1 cellular context compared by ENCODE assay signal in the genomic region with DNA sequence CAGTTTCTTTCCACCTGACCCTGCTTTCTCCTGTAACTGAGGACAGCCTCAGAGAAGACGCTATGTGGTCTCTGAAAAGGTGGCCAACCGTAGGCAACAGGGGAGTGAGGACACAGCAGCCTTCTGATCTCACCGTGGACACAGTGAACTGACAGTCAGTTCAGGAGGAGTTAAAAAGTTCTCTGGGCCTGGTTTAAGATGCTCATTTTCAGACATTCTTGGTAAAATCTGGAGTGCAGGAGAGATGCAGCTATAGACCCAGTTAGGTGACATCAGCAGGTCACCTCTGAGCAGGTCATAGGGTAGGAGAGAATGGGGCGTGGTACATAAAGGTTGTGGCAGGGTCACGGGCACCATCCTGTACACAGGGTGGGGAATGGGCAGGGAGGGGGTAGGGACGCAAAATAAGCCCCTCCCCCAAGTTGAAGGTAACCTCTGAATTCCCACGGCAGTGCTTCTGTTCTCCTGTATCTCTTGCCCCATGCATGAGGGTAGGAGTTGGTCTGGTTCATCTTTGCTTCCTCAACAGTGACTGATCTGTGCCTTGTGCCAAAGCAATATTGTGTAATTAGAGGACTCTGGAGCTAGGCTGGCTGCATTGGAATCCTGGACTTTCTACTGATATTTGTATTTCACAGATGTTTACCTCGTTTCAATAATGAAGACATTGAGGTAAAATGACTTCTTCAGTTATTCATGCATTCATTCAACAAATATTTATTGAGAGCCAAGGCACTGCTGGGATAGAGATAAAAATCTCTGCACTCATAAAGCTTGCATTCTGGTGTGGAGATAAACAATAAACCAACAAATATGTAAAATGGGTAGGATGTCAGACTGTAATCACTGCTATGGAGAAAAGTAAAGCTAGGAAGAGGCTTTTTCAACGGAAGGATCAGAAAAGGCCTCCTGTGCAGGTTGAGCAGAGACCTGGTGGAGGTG.
TF ChIP-seq lines count a peak whose summit lies in the region.

No MANE protein-coding gene starts in this region.

TF ChIP-seq in HepG2, 621 proteins besides CTCF, POLR2A, EP300 and RAD21 (continued from another document and continues in another):
- TF ChIP-seq ZSCAN5A (CRISPR knock-in tag; IDR thresholded peaks at IDR 0.05; ENCODE audit: borderline replicate concordance), result peak; percentile 65; the same call in 1 of the 2 replicates
- no peak for TF ChIP-seq HNRNPL (IDR thresholded peaks at IDR 0.05; ENCODE audit: low read depth, low read length)
- no peak; a peak in 1 of 4 replicates for TF ChIP-seq HMGXB4 (CRISPR knock-in tag; IDR thresholded peaks at IDR 0.05; ENCODE audit: borderline replicate concordance in 1 of 2, low read depth in 1 of 2)
- TF ChIP-seq, protein P1, sequence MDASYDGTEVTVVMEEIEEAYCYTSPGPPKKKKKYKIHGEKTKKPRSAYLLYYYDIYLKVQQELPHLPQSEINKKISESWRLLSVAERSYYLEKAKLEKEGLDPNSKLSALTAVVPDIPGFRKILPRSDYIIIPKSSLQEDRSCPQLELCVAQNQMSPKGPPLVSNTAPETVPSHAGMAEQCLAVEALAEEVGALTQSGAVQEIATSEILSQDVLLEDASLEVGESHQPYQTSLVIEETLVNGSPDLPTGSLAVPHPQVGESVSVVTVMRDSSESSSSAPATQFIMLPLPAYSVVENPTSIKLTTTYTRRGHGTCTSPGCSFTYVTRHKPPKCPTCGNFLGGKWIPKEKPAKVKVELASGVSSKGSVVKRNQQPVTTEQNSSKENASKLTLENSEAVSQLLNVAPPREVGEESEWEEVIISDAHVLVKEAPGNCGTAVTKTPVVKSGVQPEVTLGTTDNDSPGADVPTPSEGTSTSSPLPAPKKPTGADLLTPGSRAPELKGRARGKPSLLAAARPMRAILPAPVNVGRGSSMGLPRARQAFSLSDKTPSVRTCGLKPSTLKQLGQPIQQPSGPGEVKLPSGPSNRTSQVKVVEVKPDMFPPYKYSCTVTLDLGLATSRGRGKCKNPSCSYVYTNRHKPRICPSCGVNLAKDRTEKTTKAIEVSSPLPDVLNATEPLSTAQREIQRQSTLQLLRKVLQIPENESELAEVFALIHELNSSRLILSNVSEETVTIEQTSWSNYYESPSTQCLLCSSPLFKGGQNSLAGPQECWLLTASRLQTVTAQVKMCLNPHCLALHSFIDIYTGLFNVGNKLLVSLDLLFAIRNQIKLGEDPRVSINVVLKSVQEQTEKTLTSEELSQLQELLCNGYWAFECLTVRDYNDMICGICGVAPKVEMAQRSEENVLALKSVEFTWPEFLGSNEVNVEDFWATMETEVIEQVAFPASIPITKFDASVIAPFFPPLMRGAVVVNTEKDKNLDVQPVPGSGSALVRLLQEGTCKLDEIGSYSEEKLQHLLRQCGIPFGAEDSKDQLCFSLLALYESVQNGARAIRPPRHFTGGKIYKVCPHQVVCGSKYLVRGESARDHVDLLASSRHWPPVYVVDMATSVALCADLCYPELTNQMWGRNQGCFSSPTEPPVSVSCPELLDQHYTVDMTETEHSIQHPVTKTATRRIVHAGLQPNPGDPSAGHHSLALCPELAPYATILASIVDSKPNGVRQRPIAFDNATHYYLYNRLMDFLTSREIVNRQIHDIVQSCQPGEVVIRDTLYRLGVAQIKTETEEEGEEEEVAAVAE (CRISPR knock-in tag; IDR thresholded peaks at IDR 0.05; ENCODE audit: borderline replicate concordance), result peak; percentile 71; the same call in 1 of the 2 replicates
- no peak for TF ChIP-seq ZNF660 (CRISPR knock-in tag; IDR thresholded peaks at IDR 0.05; ENCODE audit: borderline replicate concordance, low read depth)
- no peak for TF ChIP-seq ZNF549 (CRISPR knock-in tag; IDR thresholded peaks at IDR 0.05)
- no peak for TF ChIP-seq XBP1 (CRISPR knock-in tag; IDR thresholded peaks at IDR 0.05)
- no peak for TF ChIP-seq KLF9 (CRISPR knock-in tag; IDR thresholded peaks at IDR 0.05; ENCODE audit: low read depth)
- no peak for TF ChIP-seq SRSF1 (optimal IDR thresholded peaks at IDR 0.05; ENCODE audit: low read depth, low read length)
- TF ChIP-seq ARNT (IDR thresholded peaks at IDR 0.05), result no peak
- no peak for TF ChIP-seq RBFOX2 (IDR thresholded peaks at IDR 0.05; ENCODE audit: low read depth, low read length)
- TF ChIP-seq ZNF709 (CRISPR knock-in tag; IDR thresholded peaks at IDR 0.05), result no peak
- no peak for TF ChIP-seq ZC3H4 (CRISPR knock-in tag; IDR thresholded peaks at IDR 0.05; ENCODE audit: borderline replicate concordance)
- TF ChIP-seq WIZ (CRISPR knock-in tag; IDR thresholded peaks at IDR 0.05), result no peak
- TF ChIP-seq ZNF468 (CRISPR knock-in tag; IDR thresholded peaks at IDR 0.05), result no peak
- TF ChIP-seq NR0B2 (CRISPR knock-in tag; IDR thresholded peaks at IDR 0.05), result no peak
- TF ChIP-seq TEAD3 (CRISPR knock-in tag; optimal IDR thresholded peaks at IDR 0.05; ENCODE audit: borderline replicate concordance), result peak; percentile 74
- TF ChIP-seq TBX2 (CRISPR knock-in tag; IDR thresholded peaks at IDR 0.05; ENCODE audit: borderline replicate concordance), result peak; percentile 63; the same call in 1 of the 2 replicates
- TF ChIP-seq JARID2 (CRISPR knock-in tag; IDR thresholded peaks at IDR 0.05; ENCODE audit: insufficient replicate concordance), result no peak
- TF ChIP-seq SNAPC2 (CRISPR knock-in tag; IDR thresholded peaks at IDR 0.05), result no peak
- no peak for TF ChIP-seq ZSCAN12 (CRISPR knock-in tag; IDR thresholded peaks at IDR 0.05)
- TF ChIP-seq NR2F2 (IDR thresholded peaks at IDR 0.05; ENCODE audit: borderline replicate concordance, low read depth), result peak; percentile 40; the same call in 1 of the 2 replicates
- TF ChIP-seq NRL (CRISPR knock-in tag; IDR thresholded peaks at IDR 0.05; ENCODE audit: borderline replicate concordance), result no peak
- TF ChIP-seq, protein P2, sequence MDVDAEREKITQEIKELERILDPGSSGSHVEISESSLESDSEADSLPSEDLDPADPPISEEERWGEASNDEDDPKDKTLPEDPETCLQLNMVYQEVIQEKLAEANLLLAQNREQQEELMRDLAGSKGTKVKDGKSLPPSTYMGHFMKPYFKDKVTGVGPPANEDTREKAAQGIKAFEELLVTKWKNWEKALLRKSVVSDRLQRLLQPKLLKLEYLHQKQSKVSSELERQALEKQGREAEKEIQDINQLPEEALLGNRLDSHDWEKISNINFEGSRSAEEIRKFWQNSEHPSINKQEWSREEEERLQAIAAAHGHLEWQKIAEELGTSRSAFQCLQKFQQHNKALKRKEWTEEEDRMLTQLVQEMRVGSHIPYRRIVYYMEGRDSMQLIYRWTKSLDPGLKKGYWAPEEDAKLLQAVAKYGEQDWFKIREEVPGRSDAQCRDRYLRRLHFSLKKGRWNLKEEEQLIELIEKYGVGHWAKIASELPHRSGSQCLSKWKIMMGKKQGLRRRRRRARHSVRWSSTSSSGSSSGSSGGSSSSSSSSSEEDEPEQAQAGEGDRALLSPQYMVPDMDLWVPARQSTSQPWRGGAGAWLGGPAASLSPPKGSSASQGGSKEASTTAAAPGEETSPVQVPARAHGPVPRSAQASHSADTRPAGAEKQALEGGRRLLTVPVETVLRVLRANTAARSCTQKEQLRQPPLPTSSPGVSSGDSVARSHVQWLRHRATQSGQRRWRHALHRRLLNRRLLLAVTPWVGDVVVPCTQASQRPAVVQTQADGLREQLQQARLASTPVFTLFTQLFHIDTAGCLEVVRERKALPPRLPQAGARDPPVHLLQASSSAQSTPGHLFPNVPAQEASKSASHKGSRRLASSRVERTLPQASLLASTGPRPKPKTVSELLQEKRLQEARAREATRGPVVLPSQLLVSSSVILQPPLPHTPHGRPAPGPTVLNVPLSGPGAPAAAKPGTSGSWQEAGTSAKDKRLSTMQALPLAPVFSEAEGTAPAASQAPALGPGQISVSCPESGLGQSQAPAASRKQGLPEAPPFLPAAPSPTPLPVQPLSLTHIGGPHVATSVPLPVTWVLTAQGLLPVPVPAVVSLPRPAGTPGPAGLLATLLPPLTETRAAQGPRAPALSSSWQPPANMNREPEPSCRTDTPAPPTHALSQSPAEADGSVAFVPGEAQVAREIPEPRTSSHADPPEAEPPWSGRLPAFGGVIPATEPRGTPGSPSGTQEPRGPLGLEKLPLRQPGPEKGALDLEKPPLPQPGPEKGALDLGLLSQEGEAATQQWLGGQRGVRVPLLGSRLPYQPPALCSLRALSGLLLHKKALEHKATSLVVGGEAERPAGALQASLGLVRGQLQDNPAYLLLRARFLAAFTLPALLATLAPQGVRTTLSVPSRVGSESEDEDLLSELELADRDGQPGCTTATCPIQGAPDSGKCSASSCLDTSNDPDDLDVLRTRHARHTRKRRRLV (CRISPR knock-in tag; IDR thresholded peaks at IDR 0.05), result no peak
- TF ChIP-seq ZBTB20 (CRISPR knock-in tag; IDR thresholded peaks at IDR 0.05; ENCODE audit: borderline replicate concordance, low read depth), result no peak
- TF ChIP-seq, protein P3, sequence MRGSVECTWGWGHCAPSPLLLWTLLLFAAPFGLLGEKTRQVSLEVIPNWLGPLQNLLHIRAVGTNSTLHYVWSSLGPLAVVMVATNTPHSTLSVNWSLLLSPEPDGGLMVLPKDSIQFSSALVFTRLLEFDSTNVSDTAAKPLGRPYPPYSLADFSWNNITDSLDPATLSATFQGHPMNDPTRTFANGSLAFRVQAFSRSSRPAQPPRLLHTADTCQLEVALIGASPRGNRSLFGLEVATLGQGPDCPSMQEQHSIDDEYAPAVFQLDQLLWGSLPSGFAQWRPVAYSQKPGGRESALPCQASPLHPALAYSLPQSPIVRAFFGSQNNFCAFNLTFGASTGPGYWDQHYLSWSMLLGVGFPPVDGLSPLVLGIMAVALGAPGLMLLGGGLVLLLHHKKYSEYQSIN (CRISPR knock-in tag; IDR thresholded peaks at IDR 0.05; ENCODE audit: borderline replicate concordance), result no peak
- TF ChIP-seq ZNF629 (CRISPR knock-in tag; conservative IDR thresholded peaks at IDR 0.05), result peak; percentile 93
- TF ChIP-seq, protein P4, sequence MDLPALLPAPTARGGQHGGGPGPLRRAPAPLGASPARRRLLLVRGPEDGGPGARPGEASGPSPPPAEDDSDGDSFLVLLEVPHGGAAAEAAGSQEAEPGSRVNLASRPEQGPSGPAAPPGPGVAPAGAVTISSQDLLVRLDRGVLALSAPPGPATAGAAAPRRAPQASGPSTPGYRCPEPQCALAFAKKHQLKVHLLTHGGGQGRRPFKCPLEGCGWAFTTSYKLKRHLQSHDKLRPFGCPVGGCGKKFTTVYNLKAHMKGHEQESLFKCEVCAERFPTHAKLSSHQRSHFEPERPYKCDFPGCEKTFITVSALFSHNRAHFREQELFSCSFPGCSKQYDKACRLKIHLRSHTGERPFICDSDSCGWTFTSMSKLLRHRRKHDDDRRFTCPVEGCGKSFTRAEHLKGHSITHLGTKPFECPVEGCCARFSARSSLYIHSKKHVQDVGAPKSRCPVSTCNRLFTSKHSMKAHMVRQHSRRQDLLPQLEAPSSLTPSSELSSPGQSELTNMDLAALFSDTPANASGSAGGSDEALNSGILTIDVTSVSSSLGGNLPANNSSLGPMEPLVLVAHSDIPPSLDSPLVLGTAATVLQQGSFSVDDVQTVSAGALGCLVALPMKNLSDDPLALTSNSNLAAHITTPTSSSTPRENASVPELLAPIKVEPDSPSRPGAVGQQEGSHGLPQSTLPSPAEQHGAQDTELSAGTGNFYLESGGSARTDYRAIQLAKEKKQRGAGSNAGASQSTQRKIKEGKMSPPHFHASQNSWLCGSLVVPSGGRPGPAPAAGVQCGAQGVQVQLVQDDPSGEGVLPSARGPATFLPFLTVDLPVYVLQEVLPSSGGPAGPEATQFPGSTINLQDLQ (CRISPR knock-in tag; IDR thresholded peaks at IDR 0.05), result no peak
- TF ChIP-seq ZFX (CRISPR knock-in tag; IDR thresholded peaks at IDR 0.05; ENCODE audit: low read depth), result no peak; the same call in 1 of the 2 replicates
- TF ChIP-seq ZNF740 (CRISPR knock-in tag; IDR thresholded peaks at IDR 0.05), result no peak
- no peak for TF ChIP-seq IKZF4 (CRISPR knock-in tag; IDR thresholded peaks at IDR 0.05; ENCODE audit: borderline replicate concordance, low read depth, not compliant biosample characterization)
- no peak for TF ChIP-seq PAX8 (CRISPR knock-in tag; IDR thresholded peaks at IDR 0.05; ENCODE audit: borderline replicate concordance)
- TF ChIP-seq, protein P5, sequence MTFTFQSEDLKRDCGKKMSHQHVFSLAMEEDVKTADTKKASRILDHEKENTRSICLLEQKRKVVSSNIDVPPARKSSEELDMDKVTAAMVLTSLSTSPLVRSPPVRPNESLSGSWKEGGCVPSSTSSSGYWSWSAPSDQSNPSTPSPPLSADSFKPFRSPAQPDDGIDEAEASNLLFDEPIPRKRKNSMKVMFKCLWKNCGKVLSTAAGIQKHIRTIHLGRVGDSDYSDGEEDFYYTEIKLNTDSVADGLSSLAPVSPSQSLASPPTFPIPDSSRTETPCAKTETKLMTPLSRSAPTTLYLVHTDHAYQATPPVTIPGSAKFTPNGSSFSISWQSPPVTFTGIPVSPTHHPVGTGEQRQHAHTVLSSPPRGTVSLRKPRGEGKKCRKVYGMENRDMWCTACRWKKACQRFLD (CRISPR knock-in tag; IDR thresholded peaks at IDR 0.05; ENCODE audit: borderline replicate concordance), result no peak
- no peak for TF ChIP-seq CBX2 (IDR thresholded peaks at IDR 0.05; ENCODE audit: low read depth, low read length)
- TF ChIP-seq CBX2 (CRISPR knock-in tag; IDR thresholded peaks at IDR 0.05; ENCODE audit: low read depth), result no peak
- TF ChIP-seq NBN (conservative IDR thresholded peaks at IDR 0.05), result no peak
- TF ChIP-seq ZNF768 (CRISPR knock-in tag; IDR thresholded peaks at IDR 0.05), result no peak
